8 cellular contexts compared by ENCODE assay signal in the genomic region with DNA sequence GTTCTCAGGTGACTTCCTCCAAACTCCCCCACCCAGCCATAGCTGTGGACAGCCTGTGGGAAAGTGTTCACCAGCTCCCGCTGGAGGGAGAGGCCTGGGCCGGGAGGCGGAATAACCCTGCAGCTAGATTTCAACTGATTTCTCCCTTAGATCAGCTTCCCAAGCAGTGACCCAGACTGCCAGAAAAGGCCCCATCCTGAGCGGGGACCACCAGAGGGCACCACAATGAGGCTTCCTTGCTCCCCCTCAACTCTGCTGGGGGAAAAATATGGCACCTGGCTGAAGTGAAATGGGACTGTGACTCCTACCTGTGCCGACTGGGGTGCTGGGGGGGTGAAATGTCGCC. TPM values are rescaled to one million over a fixed set of nuclear protein-coding genes. Genes with fewer than 3 reads are reported as not detected.
A peak's percentile ranks its signal among the peaks of the same experiment; 100 is the strongest.
DNase-seq lines count a peak whose midpoint lies in the region; ATAC-seq and TF ChIP-seq lines count a peak whose summit lies in the region.

No MANE protein-coding gene starts in this region.

- no peak overlapping the region for H2BK5ac ChIP-seq in IMR-90 (ENCODE audit: low read depth, low read length, poor library complexity, severe bottlenecking)

- TF ChIP-seq CTCF in IMR-90 (conservative IDR thresholded peaks at IDR 0.05; ENCODE audit: low read depth, low read length) (no peak), ascending aorta (IDR thresholded peaks at IDR 0.05) (no peak), neutrophil (IDR thresholded peaks at IDR 0.05) (no peak), tibial nerve (IDR thresholded peaks at IDR 0.05) (no peak)

- no peak overlapping the region for H3K4ac ChIP-seq in IMR-90 (ENCODE audit: low read depth, low read length)

- H3K9me3 ChIP-seq in IMR-90 (ENCODE audit: control insufficient read depth, insufficient read depth, low read length) (peaks cover 10% of the 10 kb centered on the region), ascending aorta (no peaks in the 10 kb centered on the region), neutrophil (no peaks in the 10 kb centered on the region), tibial nerve (no peaks in the 10 kb centered on the region)

- intact Hi-C loops in IMR-90 (cut with micrococcal nuclease) (no loop called here), ascending aorta (cut with DNase I) (no loop called here)

- no peak overlapping the region for H2AK9ac ChIP-seq in IMR-90 (replicated peaks; ENCODE audit: low read depth, low read length, poor library complexity)

- no peak for TF ChIP-seq RAD21 in IMR-90 (IDR thresholded peaks at IDR 0.05; ENCODE audit: low read length)

- CTCF ChIA-PET in IMR-90 (lab: Yijun Ruan, JAX): no interaction called here

- POLR2A ChIA-PET in IMR-90 (lab: Charles Lee; ENCODE audit: unreplicated experiment): no interaction called here

- peak overlapping the region; percentile 48 for H2AFZ ChIP-seq in IMR-90 (replicated peaks; ENCODE audit: low read length, poor library complexity)

- no peaks in the 10 kb centered on the region for H3K9me1 ChIP-seq in IMR-90 (ENCODE audit: insufficient read depth, low read length)

- no peaks in the 10 kb centered on the region; the same call in none of the 2 replicates for H4K20me1 ChIP-seq in IMR-90 (ENCODE audit: insufficient read depth, low read length)

- ATAC-seq in IMR-90 (ENCODE audit: low read depth) (no peak), GM19397 (IDR thresholded peaks at IDR 0.05; ENCODE audit: unreplicated experiment) (no peak), HG02870 (IDR thresholded peaks at IDR 0.05; ENCODE audit: unreplicated experiment) (no peak)

- H3K36me3 ChIP-seq in IMR-90 (ENCODE audit: control insufficient read depth, insufficient read depth, low read length) (no peaks in the 10 kb centered on the region), ascending aorta (no peaks in the 10 kb centered on the region), neutrophil (no peaks in the 10 kb centered on the region), tibial nerve (no peaks in the 10 kb centered on the region)

- H3K79me1 ChIP-seq in IMR-90 (ENCODE audit: low read depth in 1 of 2, low read length in 2 of 2): no peaks in the 10 kb centered on the region

- H2BK20ac ChIP-seq in IMR-90 (ENCODE audit: low read depth, low read length): no peak overlapping the region

- no CpG with 5 or more reads among the region's 6 CpGs for WGBS in IMR-90 (ENCODE audit: extremely low coverage in 2 of 2, insufficient read length in 1 of 2), 2 experiments
- WGBS in tibial nerve, 2 donors: 29 to 36% methylated on average over 2 to 6 of the region's 6 CpGs

- H3K27me3 ChIP-seq in IMR-90 (ENCODE audit: control insufficient read depth, insufficient read depth, low read length) (peaks cover 92% of the 10 kb centered on the region), ascending aorta (peaks cover 27% of the 10 kb centered on the region), neutrophil (peaks cover 100% of the 10 kb centered on the region), tibial nerve (peaks cover 14 to 100% of the 10 kb centered on the region in 2 donors)

- in situ Hi-C loops in IMR-90 (cut with MboI; ENCODE audit: low sequenced_read_pairs): no loop called here

- H2AK5ac ChIP-seq in IMR-90 (ENCODE audit: low read depth, low read length): no peak overlapping the region

- no TSS peak for BruUV-seq in IMR-90 (replicated peaks; lab: Mats Ljungman, UMichigan)

- no peak overlapping the region for H3K9ac ChIP-seq in IMR-90 (ENCODE audit: low read depth, low read length)

- H3K27ac ChIP-seq in IMR-90 (ENCODE audit: insufficient read depth, low read length) (no peak overlapping the region), ascending aorta (no peak overlapping the region), neutrophil (no peak overlapping the region), tibial nerve (no peak overlapping the region)

- H3K23ac ChIP-seq in IMR-90 (ENCODE audit: low read depth, low read length): no peak overlapping the region

- no peak overlapping the region for H2BK15ac ChIP-seq in IMR-90 (ENCODE audit: low read depth, low read length)

- H3K56ac ChIP-seq in IMR-90 (ENCODE audit: extremely low read depth, insufficient read depth, low read length): no peak overlapping the region

- TF ChIP-seq POLR2A in IMR-90 (IDR thresholded peaks at IDR 0.05; ENCODE audit: low read depth, low read length): no peak
- no peak for TF ChIP-seq POLR2A in tibial nerve (IDR thresholded peaks at IDR 0.05)

- no peak overlapping the region for H4K91ac ChIP-seq in IMR-90 (ENCODE audit: insufficient read depth, low read depth, low read length)

- H2BK120ac ChIP-seq in IMR-90 (ENCODE audit: low read depth, low read length): no peak overlapping the region

- H3K18ac ChIP-seq in IMR-90 (ENCODE audit: low read depth, low read length): no peak overlapping the region

- H3K4me3 ChIP-seq in IMR-90 (ENCODE audit: insufficient read depth, low read depth, low read length): no peak overlapping the region
- peak overlapping the region; percentile 51 to 61 for H3K4me3 ChIP-seq in ascending aorta
- H3K4me3 ChIP-seq in neutrophil (ENCODE audit: low read depth in 1 of 2, low read length in 1 of 2): peak overlapping the region; percentile 48 to 54
- H3K4me3 ChIP-seq in tibial nerve: peak overlapping the region in 2 of 4 donors; percentile 30

- dilution Hi-C loops in IMR-90 (cut with HindIII; ENCODE audit: low sequenced_read_pairs, unreplicated experiment): no loop called here

- no peak overlapping the region for H4K5ac ChIP-seq in IMR-90 (ENCODE audit: low read depth, low read length)

- H4K8ac ChIP-seq in IMR-90 (ENCODE audit: low read depth in 2 of 2, low read length in 2 of 2): no peak overlapping the region

- H3K4me2 ChIP-seq in IMR-90 (ENCODE audit: low read depth, low read length): no peak overlapping the region

- no peak for TF ChIP-seq EP300 in tibial nerve (IDR thresholded peaks at IDR 0.05)

- DNase-seq in D341Med (ENCODE audit: low spot score) (peak; percentile 82), IMR-90 (no peak), ascending aorta (ENCODE audit: low spot score in 2 of 2) (no peak), SHP77 (lab: John Stamatoyannopoulos, UW) (no peak), tibial nerve (ENCODE audit: low spot score in 2 of 2) (no peak)

- H3K14ac ChIP-seq in IMR-90 (replicated peaks; ENCODE audit: low read depth, low read length): no peak overlapping the region

- H3K4me1 ChIP-seq in IMR-90 (ENCODE audit: control insufficient read depth, insufficient read depth, low read length) (peaks cover 1% of the 10 kb centered on the region; the same call in 1 of the 2 replicates), ascending aorta (peaks cover 15 to 16% of the 10 kb centered on the region in 2 donors), neutrophil (ENCODE audit: control insufficient read depth in 1 of 2, insufficient read depth in 1 of 2, low read depth in 1 of 2, low read length in 1 of 2) (peaks cover 24 to 25% of the 10 kb centered on the region in 2 experiments), tibial nerve (peaks cover 0 to 24% (median 20%) of the 10 kb centered on the region in 4 donors)

TF ChIP-seq in IMR-90, 13 proteins besides CTCF, POLR2A, EP300 and RAD21:
- TF ChIP-seq CEBPB (IDR thresholded peaks at IDR 0.05; ENCODE audit: low read depth, low read length): no peak
- TF ChIP-seq RFX5 (IDR thresholded peaks at IDR 0.05; ENCODE audit: low read depth, low read length): no peak
- TF ChIP-seq MAFK (IDR thresholded peaks at IDR 0.05; ENCODE audit: low read depth, low read length): no peak
- TF ChIP-seq BHLHE40 (IDR thresholded peaks at IDR 0.05; ENCODE audit: low read depth, low read length): no peak
- TF ChIP-seq, protein P1, sequence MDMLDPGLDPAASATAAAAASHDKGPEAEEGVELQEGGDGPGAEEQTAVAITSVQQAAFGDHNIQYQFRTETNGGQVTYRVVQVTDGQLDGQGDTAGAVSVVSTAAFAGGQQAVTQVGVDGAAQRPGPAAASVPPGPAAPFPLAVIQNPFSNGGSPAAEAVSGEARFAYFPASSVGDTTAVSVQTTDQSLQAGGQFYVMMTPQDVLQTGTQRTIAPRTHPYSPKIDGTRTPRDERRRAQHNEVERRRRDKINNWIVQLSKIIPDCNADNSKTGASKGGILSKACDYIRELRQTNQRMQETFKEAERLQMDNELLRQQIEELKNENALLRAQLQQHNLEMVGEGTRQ (IDR thresholded peaks at IDR 0.05; ENCODE audit: low read depth, low read length): no peak
- TF ChIP-seq MXI1 (IDR thresholded peaks at IDR 0.05; ENCODE audit: borderline replicate concordance, low read depth, low read length): no peak
- TF ChIP-seq NFE2L2 (IDR thresholded peaks at IDR 0.05; ENCODE audit: low read depth, low read length): no peak
- no peak for TF ChIP-seq SMC3 (IDR thresholded peaks at IDR 0.05; ENCODE audit: low read depth, low read length)
- TF ChIP-seq MAZ (IDR thresholded peaks at IDR 0.05; ENCODE audit: borderline replicate concordance, low read depth, low read length): no peak
- no peak for TF ChIP-seq FOS (IDR thresholded peaks at IDR 0.05; ENCODE audit: low read depth, low read length)
- no peak for TF ChIP-seq RCOR1 (IDR thresholded peaks at IDR 0.05; ENCODE audit: insufficient replicate concordance, low read length)
- TF ChIP-seq, protein P2, sequence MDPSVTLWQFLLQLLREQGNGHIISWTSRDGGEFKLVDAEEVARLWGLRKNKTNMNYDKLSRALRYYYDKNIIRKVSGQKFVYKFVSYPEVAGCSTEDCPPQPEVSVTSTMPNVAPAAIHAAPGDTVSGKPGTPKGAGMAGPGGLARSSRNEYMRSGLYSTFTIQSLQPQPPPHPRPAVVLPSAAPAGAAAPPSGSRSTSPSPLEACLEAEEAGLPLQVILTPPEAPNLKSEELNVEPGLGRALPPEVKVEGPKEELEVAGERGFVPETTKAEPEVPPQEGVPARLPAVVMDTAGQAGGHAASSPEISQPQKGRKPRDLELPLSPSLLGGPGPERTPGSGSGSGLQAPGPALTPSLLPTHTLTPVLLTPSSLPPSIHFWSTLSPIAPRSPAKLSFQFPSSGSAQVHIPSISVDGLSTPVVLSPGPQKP (IDR thresholded peaks at IDR 0.05; ENCODE audit: borderline replicate concordance, low read depth, low read length): no peak
- no peak for TF ChIP-seq CHD1 (IDR thresholded peaks at IDR 0.05; ENCODE audit: low read depth, low read length)

RNA-seq across cellular contexts. Expression of a gene that starts 50.8 kb away (rescaled TPM):
- not detected in 2 replicates for total RNA-seq in IMR-90 (2012; rRNA removed)
- polyA plus RNA-seq in IMR-90 (2012; rRNA removed): not detected in 2 replicates
- not detected in 2 replicates for polyA plus RNA-seq in IMR-90 (2012; cell fraction: cytosol; rRNA removed)
- not detected in 2 replicates for polyA plus RNA-seq in IMR-90 (2012; cell fraction: nucleus; rRNA removed; ENCODE audit: low replicate concordance)
- total RNA-seq in ascending aorta: not detected
- not detected for total RNA-seq in tibial nerve
